Comparison of ENCODE assay signal across 8 cellular contexts in the genomic region with DNA sequence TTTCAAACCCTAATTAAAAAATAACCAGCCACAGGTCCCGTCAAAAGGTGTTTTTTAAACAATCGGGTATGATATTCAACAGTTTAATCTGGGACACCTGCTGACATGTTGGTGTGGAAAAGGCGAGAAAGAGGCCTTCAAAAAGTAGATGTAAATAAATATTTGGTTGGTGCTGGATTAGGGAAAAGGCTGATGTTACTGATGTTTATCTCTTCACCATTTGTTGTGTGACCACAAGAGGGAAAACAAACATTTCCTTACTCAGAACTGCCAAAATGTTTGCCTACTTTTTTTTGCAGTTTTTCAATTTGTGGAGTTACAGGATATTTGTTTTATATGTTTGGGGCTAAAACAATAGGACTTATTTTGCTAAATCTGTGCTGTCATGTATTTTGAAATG. TPM values are rescaled to one million over a fixed set of nuclear protein-coding genes. Genes with fewer than 3 reads are reported as not detected.
DNase-seq lines count a peak whose midpoint lies in the region; ATAC-seq and TF ChIP-seq lines count a peak whose summit lies in the region.

No MANE protein-coding gene starts in this region.

- H3K9me3 Mint-ChIP-seq in activated T-helper 1 cell treated with anti-CD3 and anti-CD28 coated beads, Interleukin-12 subunit alpha, Interleukin-12 subunit beta, Interleukin-2, Interleukin-4 antibody, amounts not matched to agents 30 ng/mL and 10 ng/mL and 1 ng/mL, durations not matched to agents 14 hours and 24 hours and 36 hours = no peaks in the 10 kb centered on the region

- H3K4me1 Mint-ChIP-seq in activated T-helper 1 cell treated with anti-CD3 and anti-CD28 coated beads, Interleukin-12 subunit alpha, Interleukin-12 subunit beta, Interleukin-2, Interleukin-4 antibody, amounts not matched to agents 30 ng/mL and 10 ng/mL and 1 ng/mL, durations not matched to agents 14 hours and 24 hours and 36 hours (ENCODE audit: low read depth) = peaks cover 8% of the 10 kb centered on the region

- DNase-seq in HCT116 (ENCODE audit: low read depth, low spot score) (no peak), amygdala (lab: John Stamatoyannopoulos, UW) (no peak), iPS-NIHi11 (ENCODE audit: low spot score) (no peak)
- DNase-seq in activated T-helper 1 cell treated with anti-CD3 and anti-CD28 coated beads, Interleukin-12 subunit alpha, Interleukin-12 subunit beta, Interleukin-2, Interleukin-4 antibody, amounts not matched to agents 30 ng/mL and 10 ng/mL and 1 ng/mL, durations not matched to agents 14 hours and 24 hours and 36 hours (ENCODE audit: low spot score) = no peak

- peak; percentile 3; the same call in 1 of the 2 replicates for ATAC-seq in HCT116
- no peak for ATAC-seq in HG03135 (IDR thresholded peaks at IDR 0.05; ENCODE audit: unreplicated experiment)
- ATAC-seq in GM21447 (IDR thresholded peaks at IDR 0.05; ENCODE audit: unreplicated experiment) = no peak

- no peaks in the 10 kb centered on the region for H3K27me3 ChIP-seq in HCT116 (ENCODE audit: insufficient read depth, low read length)

- 0 out of 2 replicates have a peak, but pooled peaks cover 3% of the 10 kb centered on the region for H4K20me1 ChIP-seq in HCT116 (ENCODE audit: insufficient read depth)

- TF ChIP-seq POLR2A in HCT116 (IDR thresholded peaks at IDR 0.05; ENCODE audit: borderline replicate concordance, extremely low read depth, insufficient read depth, insufficient read length) = no peak

- CTCF ChIA-PET in HCT116 (lab: Charles Lee) = no interaction called here

- peaks cover 2% of the 10 kb centered on the region for H3K36me3 Mint-ChIP-seq in activated T-helper 1 cell treated with anti-CD3 and anti-CD28 coated beads, Interleukin-12 subunit alpha, Interleukin-12 subunit beta, Interleukin-2, Interleukin-4 antibody, amounts not matched to agents 30 ng/mL and 10 ng/mL and 1 ng/mL, durations not matched to agents 14 hours and 24 hours and 36 hours (ENCODE audit: low read depth)

- intact Hi-C loops in HCT116 (cut with micrococcal nuclease) = no loop called here
- intact Hi-C loops in activated T-helper 1 cell treated with anti-CD3 and anti-CD28 coated beads, Interleukin-12 subunit alpha, Interleukin-12 subunit beta, Interleukin-2, Interleukin-4 antibody, amounts not matched to agents 30 ng/mL and 10 ng/mL and 1 ng/mL, durations not matched to agents 14 hours and 24 hours and 36 hours (cut with micrococcal nuclease) = loop anchor here (5.0 kb wide), 1 partner anchor 119 kb away; no protein-coding TSS in a partner anchor

- POLR2A ChIA-PET in HCT116 (lab: Charles Lee) = no interaction called here

- TF ChIP-seq RAD21 in HCT116 (IDR thresholded peaks at IDR 0.05; ENCODE audit: low read depth) = no peak

- H3K27ac Mint-ChIP-seq in activated T-helper 1 cell treated with anti-CD3 and anti-CD28 coated beads, Interleukin-12 subunit alpha, Interleukin-12 subunit beta, Interleukin-2, Interleukin-4 antibody, amounts not matched to agents 30 ng/mL and 10 ng/mL and 1 ng/mL, durations not matched to agents 14 hours and 24 hours and 36 hours = no peak overlapping the region

- no peak; a peak in 1 of 6 replicates for TF ChIP-seq CTCF in HCT116 (IDR thresholded peaks at IDR 0.05 in 2 of 3, conservative IDR thresholded peaks at IDR 0.05 in 1 of 3; ENCODE audit: borderline replicate concordance in 1 of 3, insufficient read depth in 1 of 3, low read depth in 2 of 3, low read length in 2 of 3)

- H3K4me3 ChIP-seq in HCT116 (replicated peaks in 1 of 2; ENCODE audit: low read depth in 1 of 2, low read length in 2 of 2) = peak overlapping the region; percentile 55 to 76
- peak overlapping the region; percentile 35 for H3K4me3 ChIP-seq in iPS-11a (ENCODE audit: low read depth, low read length)
- peak overlapping the region; percentile 45 to 77 (median 58) for H3K4me3 ChIP-seq in skin epidermis

- H3K27me3 Mint-ChIP-seq in activated T-helper 1 cell treated with anti-CD3 and anti-CD28 coated beads, Interleukin-12 subunit alpha, Interleukin-12 subunit beta, Interleukin-2, Interleukin-4 antibody, amounts not matched to agents 30 ng/mL and 10 ng/mL and 1 ng/mL, durations not matched to agents 14 hours and 24 hours and 36 hours (ENCODE audit: insufficient read depth) = peaks cover 64% of the 10 kb centered on the region

- H3K36me3 ChIP-seq in HCT116 (ENCODE audit: control insufficient read depth in 1 of 2, insufficient read depth in 2 of 2, low read length in 2 of 2) = no peaks in the 10 kb centered on the region

- H3K4me3 Mint-ChIP-seq in activated T-helper 1 cell treated with anti-CD3 and anti-CD28 coated beads, Interleukin-12 subunit alpha, Interleukin-12 subunit beta, Interleukin-2, Interleukin-4 antibody, amounts not matched to agents 30 ng/mL and 10 ng/mL and 1 ng/mL, durations not matched to agents 14 hours and 24 hours and 36 hours = peak overlapping the region; percentile 66

- no peaks in the 10 kb centered on the region; the same call in 1 of the 2 replicates for H3K79me2 ChIP-seq in HCT116 (ENCODE audit: insufficient read depth, low read length)

- no TSS peak for BruUV-seq in HCT116 (replicated peaks; lab: Mats Ljungman, UMichigan)

- peak overlapping the region; percentile 72 for H3K9ac ChIP-seq in HCT116 (ENCODE audit: low read length)

- H3K9me3 ChIP-seq in HCT116 (ENCODE audit: control insufficient read depth in 1 of 2, insufficient read depth in 1 of 2, low read depth in 1 of 2, low read length in 2 of 2) = no peaks in the 10 kb centered on the region

- H3K4me2 ChIP-seq in HCT116 (ENCODE audit: low read length) = peak overlapping the region; percentile 87

- no peaks in the 10 kb centered on the region for H3K9me2 ChIP-seq in HCT116 (ENCODE audit: insufficient read depth)

- H3K4me1 ChIP-seq in HCT116 (ENCODE audit: control insufficient read depth in 1 of 2, insufficient read depth in 2 of 2, low read length in 2 of 2) = peaks cover 9 to 21% of the 10 kb centered on the region in 2 experiments; a peak in 3 of 4 replicates

- H2AFZ ChIP-seq in HCT116 (ENCODE audit: low read depth, low read length, poor library complexity, severe bottlenecking) = no peak overlapping the region

- RAD21 ChIA-PET in HCT116 (lab: Charles Lee; ENCODE audit: low non-redundant PET in 1 of 2, low total read pairs in 2 of 2, uncharacterized antibody in 2 of 2, unreplicated experiment in 2 of 2) = no interaction called here

- H3K27ac ChIP-seq in HCT116 (ENCODE audit: low read depth, low read length) = peak overlapping the region; percentile 58; the same call in 1 of the 2 replicates
- peak overlapping the region; percentile 3 to 96 (median 87) for H3K27ac ChIP-seq in skin epidermis

TF ChIP-seq in HCT116, 20 proteins besides CTCF, POLR2A, EP300 and RAD21:
- no peak for TF ChIP-seq CEBPB (IDR thresholded peaks at IDR 0.05; ENCODE audit: low read depth)
- TF ChIP-seq, protein P1, sequence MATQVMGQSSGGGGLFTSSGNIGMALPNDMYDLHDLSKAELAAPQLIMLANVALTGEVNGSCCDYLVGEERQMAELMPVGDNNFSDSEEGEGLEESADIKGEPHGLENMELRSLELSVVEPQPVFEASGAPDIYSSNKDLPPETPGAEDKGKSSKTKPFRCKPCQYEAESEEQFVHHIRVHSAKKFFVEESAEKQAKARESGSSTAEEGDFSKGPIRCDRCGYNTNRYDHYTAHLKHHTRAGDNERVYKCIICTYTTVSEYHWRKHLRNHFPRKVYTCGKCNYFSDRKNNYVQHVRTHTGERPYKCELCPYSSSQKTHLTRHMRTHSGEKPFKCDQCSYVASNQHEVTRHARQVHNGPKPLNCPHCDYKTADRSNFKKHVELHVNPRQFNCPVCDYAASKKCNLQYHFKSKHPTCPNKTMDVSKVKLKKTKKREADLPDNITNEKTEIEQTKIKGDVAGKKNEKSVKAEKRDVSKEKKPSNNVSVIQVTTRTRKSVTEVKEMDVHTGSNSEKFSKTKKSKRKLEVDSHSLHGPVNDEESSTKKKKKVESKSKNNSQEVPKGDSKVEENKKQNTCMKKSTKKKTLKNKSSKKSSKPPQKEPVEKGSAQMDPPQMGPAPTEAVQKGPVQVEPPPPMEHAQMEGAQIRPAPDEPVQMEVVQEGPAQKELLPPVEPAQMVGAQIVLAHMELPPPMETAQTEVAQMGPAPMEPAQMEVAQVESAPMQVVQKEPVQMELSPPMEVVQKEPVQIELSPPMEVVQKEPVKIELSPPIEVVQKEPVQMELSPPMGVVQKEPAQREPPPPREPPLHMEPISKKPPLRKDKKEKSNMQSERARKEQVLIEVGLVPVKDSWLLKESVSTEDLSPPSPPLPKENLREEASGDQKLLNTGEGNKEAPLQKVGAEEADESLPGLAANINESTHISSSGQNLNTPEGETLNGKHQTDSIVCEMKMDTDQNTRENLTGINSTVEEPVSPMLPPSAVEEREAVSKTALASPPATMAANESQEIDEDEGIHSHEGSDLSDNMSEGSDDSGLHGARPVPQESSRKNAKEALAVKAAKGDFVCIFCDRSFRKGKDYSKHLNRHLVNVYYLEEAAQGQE (IDR thresholded peaks at IDR 0.05; ENCODE audit: low read depth) = no peak
- no peak for TF ChIP-seq ZFX (IDR thresholded peaks at IDR 0.05)
- TF ChIP-seq SRF (IDR thresholded peaks at IDR 0.05; ENCODE audit: low read depth) = no peak
- no peak for TF ChIP-seq FOSL1 (IDR thresholded peaks at IDR 0.05; ENCODE audit: low read depth)

RNA-seq across cellular contexts. Expression of gene SASH1, which starts 0.7 kb away (rescaled TPM):
- 11.7 TPM for total RNA-seq in HCT116 (2021; ENCODE audit: unreplicated experiment)
- polyA plus RNA-seq in HCT116 (2012) = 1.8 and 2.4 TPM in 2 replicates
- 0.86 and 1.4 TPM in 2 replicates for total RNA-seq in activated T-helper 1 cell treated with anti-CD3 and anti-CD28 coated beads, Interleukin-12 subunit alpha, Interleukin-12 subunit beta, Interleukin-2, Interleukin-4 antibody, amounts not matched to agents 30 ng/mL and 10 ng/mL and 1 ng/mL, durations not matched to agents 14 hours and 24 hours and 36 hours
